ENCODE assay signal across 14 cellular contexts in genomic region chr17:17546399-17547185, GRCh38.
"Had no signal": no experiment of that assay in that cellular context is flagged by ENCODE, and none has a peak within 500 bp of the region (broad histone marks: within the 10 kb centered on the region; RNA-seq: fewer than 3 reads in every experiment).

No MANE protein-coding gene starts in this region.

- H3K27ac ChIP-seq: spleen, upper lobe of right lung had no signal

- H3K4me1 ChIP-seq: spleen had no signal

- H3K36me3 Mint-ChIP-seq: activated naive CD4-positive, alpha-beta T cell treated with anti-CD3 and anti-CD28 coated beads, Interleukin-2, amount 10 ng/mL, durations not matched to agents 7 days and 5 days had no signal

- ATAC-seq: esophagus mucosa; sciatic nerve; stimulated activated naive CD8-positive, alpha-beta T cell treated with anti-CD3 and anti-CD28 coated beads, Interleukin-15, amount 100 ng/mL, for 72 hours; upper lobe of right lung had no signal

- H3K9me3 Mint-ChIP-seq: activated naive CD4-positive, alpha-beta T cell treated with anti-CD3 and anti-CD28 coated beads, Interleukin-2, amount 10 ng/mL, durations not matched to agents 7 days and 5 days; nephron; stimulated activated naive CD8-positive, alpha-beta T cell treated with anti-CD3 and anti-CD28 coated beads, Interleukin-15, amount 100 ng/mL, for 72 hours had no signal

- H3K9me3 ChIP-seq: spleen, thoracic aorta, upper lobe of right lung had no signal

- H3K4me3 Mint-ChIP-seq: activated naive CD4-positive, alpha-beta T cell treated with anti-CD3 and anti-CD28 coated beads, Interleukin-2, amount 10 ng/mL, durations not matched to agents 7 days and 5 days; nephron; stimulated activated naive CD8-positive, alpha-beta T cell treated with anti-CD3 and anti-CD28 coated beads, Interleukin-15, amount 100 ng/mL, for 72 hours had no signal

- H3K4me1 Mint-ChIP-seq: activated naive CD4-positive, alpha-beta T cell treated with anti-CD3 and anti-CD28 coated beads, Interleukin-2, amount 10 ng/mL, durations not matched to agents 7 days and 5 days; stimulated activated naive CD8-positive, alpha-beta T cell treated with anti-CD3 and anti-CD28 coated beads, Interleukin-15, amount 100 ng/mL, for 72 hours had no signal

- H3K27ac Mint-ChIP-seq: activated naive CD4-positive, alpha-beta T cell treated with anti-CD3 and anti-CD28 coated beads, Interleukin-2, amount 10 ng/mL, durations not matched to agents 7 days and 5 days; progenitor cell of endocrine pancreas; stimulated activated naive CD8-positive, alpha-beta T cell treated with anti-CD3 and anti-CD28 coated beads, Interleukin-15, amount 100 ng/mL, for 72 hours had no signal

- H3K27me3 ChIP-seq: spleen, upper lobe of right lung had no signal

- H3K36me3 ChIP-seq: thoracic aorta, upper lobe of right lung had no signal

- H3K27me3 Mint-ChIP-seq: activated naive CD4-positive, alpha-beta T cell treated with anti-CD3 and anti-CD28 coated beads, Interleukin-2, amount 10 ng/mL, durations not matched to agents 7 days and 5 days; progenitor cell of endocrine pancreas; stimulated activated naive CD8-positive, alpha-beta T cell treated with anti-CD3 and anti-CD28 coated beads, Interleukin-15, amount 100 ng/mL, for 72 hours had no signal

- H3K4me3 ChIP-seq: spleen, upper lobe of right lung had no signal

- DNase-seq: activated CD4-positive, alpha-beta T cell treated with anti-CD3 and anti-CD28 coated beads, Interleukin-2, amount 50 U/mL, for 4 hours; activated CD4-positive, CD25-positive, alpha-beta regulatory T cell treated with anti-CD3 and anti-CD28 coated beads, Interleukin-2, amount 50 U/mL, for 72 hours; activated naive CD4-positive, alpha-beta T cell treated with anti-CD3 and anti-CD28 coated beads, Interleukin-2, amount 10 ng/mL, durations not matched to agents 7 days and 5 days; hippocampal formation; mesendoderm; occipital lobe; spleen; stimulated activated naive CD8-positive, alpha-beta T cell treated with anti-CD3 and anti-CD28 coated beads, Interleukin-15, amount 100 ng/mL, for 72 hours; upper lobe of right lung had no signal
